8 cellular contexts compared by ENCODE assay signal in genomic region chr1:229227298-229227919, GRCh38. TPM values are rescaled to one million over a fixed set of nuclear protein-coding genes. Genes with fewer than 3 reads are reported as not detected.
DNase-seq lines count a peak whose midpoint lies in the region; ATAC-seq and TF ChIP-seq lines count a peak whose summit lies in the region.

No MANE protein-coding gene starts in this region.

- POLR2A ChIA-PET in CD4-positive, alpha-beta T cell (lab: Charles Lee), result interaction anchor here (0.9 to 2.0 kb wide), 4 partner anchors 22 to 492 kb away, joined by 3 to 17 read pairs (median 8); partner anchors contain the start of gene RHOU

- H3K4me1 ChIP-seq in lung (ENCODE audit: control insufficient read depth in 2 of 2, insufficient read depth in 2 of 2, low read length in 2 of 2), result peaks cover 2 to 9% of the 10 kb centered on the region in 2 donors

- peak; percentile 69 to 88 (median 80) for DNase-seq in CD4-positive, alpha-beta T cell
- DNase-seq in HPDE6-E6E7 (ENCODE audit: extremely low spot score), result peak; percentile 56
- DNase-seq in NCI-H774 (lab: John Stamatoyannopoulos, UW), result peak; percentile 82
- peak; percentile 81 to 87 for DNase-seq in activated CD4-positive, alpha-beta T cell treated with anti-CD3 and anti-CD28 coated beads, Interleukin-2, amount 50 U/mL, for 48 hours
- DNase-seq in dedifferentiated amniotic fluid mesenchymal stem cell (ENCODE audit: extremely low spot score), result peak; percentile 50
- DNase-seq in lung (ENCODE audit: low spot score), result peak; percentile 84
- DNase-seq in stimulated activated CD8-positive, alpha-beta memory T cell treated with anti-CD3 and anti-CD28 coated beads, Interleukin-15, amount 100 ng/mL, for 4 hours (ENCODE audit: low read depth in 2 of 2), result peak; percentile 50 to 55

- H3K4me3 ChIP-seq in lung, result no peak overlapping the region

- TF ChIP-seq CTCF in CD4-positive, alpha-beta T cell (IDR thresholded peaks at IDR 0.05), result peak; percentile 96
- TF ChIP-seq CTCF in lung (IDR thresholded peaks at IDR 0.05; ENCODE audit: control extremely low read depth, extremely low read depth), result peak; percentile 73

- no peak overlapping the region for H3K4me3 Mint-ChIP-seq in CD4-positive, alpha-beta T cell

- no peaks in the 10 kb centered on the region for H3K36me3 Mint-ChIP-seq in CD4-positive, alpha-beta T cell (ENCODE audit: low read depth)

- no peaks in the 10 kb centered on the region for H3K36me3 ChIP-seq in lung (ENCODE audit: control insufficient read depth in 2 of 2, insufficient read depth in 2 of 2, low read length in 2 of 2)

- no peaks in the 10 kb centered on the region for H3K27me3 ChIP-seq in CD4-positive, alpha-beta T cell (ENCODE audit: control insufficient read depth, insufficient read depth, low read length)
- H3K27me3 ChIP-seq in lung (ENCODE audit: control insufficient read depth, insufficient read depth), result no peaks in the 10 kb centered on the region

- peak; percentile 84 for ATAC-seq in CD4-positive, alpha-beta T cell (ENCODE audit: poor library complexity)
- ATAC-seq in lung (ENCODE audit: insufficient read depth, low FRiP score) (no peak), HG02840 (IDR thresholded peaks at IDR 0.05; ENCODE audit: low FRiP score, unreplicated experiment) (no peak)

- CTCF ChIA-PET in CD4-positive, alpha-beta T cell (lab: Charles Lee), result interaction anchor here (0.7 to 3.8 kb wide), 11 partner anchors 9 to 567 kb away, joined by 3 to 18 read pairs (median 4); no protein-coding TSS in a partner anchor

- no peaks in the 10 kb centered on the region for H3K27me3 Mint-ChIP-seq in CD4-positive, alpha-beta T cell

- H3K9me3 ChIP-seq in CD4-positive, alpha-beta T cell (ENCODE audit: control insufficient read depth, low read length), result no peaks in the 10 kb centered on the region
- no peaks in the 10 kb centered on the region for H3K9me3 ChIP-seq in lung (ENCODE audit: control insufficient read depth in 2 of 2, insufficient read depth in 1 of 2, low read length in 1 of 2)

- H3K27ac Mint-ChIP-seq in CD4-positive, alpha-beta T cell, result no peak overlapping the region

- intact Hi-C loops in CD4-positive, alpha-beta T cell (cut with DNase I, micrococcal nuclease), result loop anchor here (1.0 to 10.0 kb wide), 6 partner anchors 492 to 723 kb away; partner anchors contain the start of gene RHOU (in 1 of the 2)

- H3K27ac ChIP-seq in CD4-positive, alpha-beta T cell (ENCODE audit: low read depth, low read length), result no peak overlapping the region
- H3K27ac ChIP-seq in lung (ENCODE audit: low read depth in 1 of 2, low read length in 1 of 2), result no peak overlapping the region

- peaks cover 17% of the 10 kb centered on the region for H3K4me1 Mint-ChIP-seq in CD4-positive, alpha-beta T cell (ENCODE audit: low read depth)

- 11 to 12% methylated on average over 15 of the region's 15 CpGs for WGBS in lung, 2 donors

- H3K9me3 Mint-ChIP-seq in CD4-positive, alpha-beta T cell, result no peaks in the 10 kb centered on the region

RNA-seq across cellular contexts. Expression of gene RAB4A, which starts 43.5 kb away (rescaled TPM):
- 10 to 100 TPM; 26.7 to 28.7 TPM for total RNA-seq in CD4-positive, alpha-beta T cell
- 10 to 100 TPM; 32.3 to 54.4 TPM for total RNA-seq in lung
- 10 to 100 TPM; 20.2 to 20.7 TPM for polyA plus RNA-seq in lung
